Comparison of ENCODE assay signal across 8 cellular contexts in genomic region chr7:65373608-65374351, GRCh38. TPM values are rescaled to one million over a fixed set of nuclear protein-coding genes. Genes with fewer than 3 reads are reported as not detected.
DNase-seq lines count a peak whose midpoint lies in the region; ATAC-seq, FAIRE-seq and TF ChIP-seq lines count a peak whose summit lies in the region.

ZNF92 (plus strand) TSS chr7:65373855; CDS start chr7:65373998, 143 bp downstream.

- H3K36me3 ChIP-seq in KOPT-K1 (ENCODE audit: insufficient read depth, low read length) (peaks cover 30% of the 10 kb centered on the region), esophagus squamous epithelium (peaks cover 0 to 17% (median 0%) of the 10 kb centered on the region in 3 donors)

- TF ChIP-seq POLR2A in esophagus squamous epithelium (IDR thresholded peaks at IDR 0.05): peak in 3 of 4 donors; percentile 88 to 97 (median 93)

- peak within 1 kb of the TSS; percentile 64 to 98 (median 84) for H3K4me3 ChIP-seq in esophagus squamous epithelium

- WGBS in esophagus squamous epithelium, 2 donors: 0% methylated on average over 5 to 18 of the region's 44 CpGs

- TF ChIP-seq CTCF in esophagus squamous epithelium (IDR thresholded peaks at IDR 0.05): peak in 1 of 6 experiments; percentile 4

- H3K27me3 ChIP-seq in esophagus squamous epithelium: no peaks in the 10 kb centered on the region

- peak; percentile 92 for FAIRE-seq in RCC 7860 (lab: Jason Lieb, UNC)

- H3K9me3 ChIP-seq in KOPT-K1 (ENCODE audit: insufficient read depth, low read length, poor library complexity, severe bottlenecking) (no peaks in the 10 kb centered on the region), esophagus squamous epithelium (no peaks in the 10 kb centered on the region)

- DNase-seq in DMS79 (lab: John Stamatoyannopoulos, UW) (peak; percentile 98), RCC 7860 (ENCODE audit: low spot score) (peak; percentile 93), activated T-helper 1 cell treated with Interleukin-2 at 50 U/mL for 16 hours (ENCODE audit: low read depth) (peak; percentile 90), esophagus squamous epithelium (lab: John Stamatoyannopoulos, UW) (peak; percentile 87), myocyte (ENCODE audit: low read depth) (peak; percentile 100)
- DNase-seq in stimulated activated CD8-positive, alpha-beta memory T cell treated with anti-CD3 and anti-CD28 coated beads, Interleukin-7, amount 100 ng/mL, for 48 hours (ENCODE audit: extremely low read depth in 1 of 2, low read depth in 1 of 2): peak; percentile 91 to 96

- H3K27ac ChIP-seq in KOPT-K1 (ENCODE audit: low read depth, low read length, poor library complexity, severe bottlenecking): peak within 1 kb of the TSS; percentile 91
- H3K27ac ChIP-seq in esophagus squamous epithelium: peak within 1 kb of the TSS; percentile 89 to 94 (median 91)

- ATAC-seq in GM21786 (IDR thresholded peaks at IDR 0.05; ENCODE audit: unreplicated experiment): peak; percentile 98

- intact Hi-C loops in esophagus squamous epithelium (cut with DNase I): no loop called here

- H3K4me1 ChIP-seq in esophagus squamous epithelium: peaks cover 0 to 36% (median 14%) of the 10 kb centered on the region in 3 donors

RNA-seq across cellular contexts. Expression of gene ZNF92, which starts in this region (rescaled TPM):
- total RNA-seq in esophagus squamous epithelium (1 to 10 TPM; 6.2 to 7.5 (median 6.5) TPM), myocyte (11.1 and 14.2 TPM in 2 replicates)
- 2.2 TPM for polyA plus RNA-seq in myocyte (2012)

Comparison
In these comparisons a context has a peak if more than half of its experiments do, and no peak if none do; other contexts are left out.
1. Peak in every context shown above with its lines: DNase-seq, ATAC-seq, H3K4me3 ChIP-seq and H3K27ac ChIP-seq.